37 cellular contexts compared by ENCODE assay signal in genomic region chr15:90950676-90951075, GRCh38.
"Had no signal": no experiment of that assay in that cellular context is flagged by ENCODE, and none has a peak within 500 bp of the region (broad histone marks: within the 10 kb centered on the region; RNA-seq: fewer than 3 reads in every experiment).

No MANE protein-coding gene starts in this region.

- ATAC-seq: activated CD8-positive, alpha-beta T cell treated with anti-CD3 and anti-CD28 coated beads for 36 hours; activated naive CD8-positive, alpha-beta T cell treated with anti-CD3 and anti-CD28 coated beads, Interleukin-2, amount 50 U/mL, for 24 hours; activated T-helper 17 cell treated with anti-CD3 and anti-CD28 coated beads, Interleukin-2, amount 50 U/mL, for 72 hours had no signal

- H3K36me3 Mint-ChIP-seq: activated naive CD8-positive, alpha-beta T cell had no signal

- H3K27ac Mint-ChIP-seq: activated B cell treated with CpG ODN at 0.5 μM for 24 hours; activated CD4-positive, alpha-beta memory T cell treated with anti-CD3 and anti-CD28 coated beads for 36 hours; activated CD4-positive, alpha-beta T cell treated with anti-CD3 and anti-CD28 coated beads, Interleukin-2, amount 10 ng/mL, durations not matched to agents 24 days and 14 days; activated CD8-positive, alpha-beta T cell treated with anti-CD3 and anti-CD28 coated beads for 36 hours; activated naive CD4-positive, alpha-beta T cell treated with anti-CD3 and anti-CD28 coated beads, Interleukin-2, amount 10 ng/mL, durations not matched to agents 7 days and 5 days; activated naive CD4-positive, alpha-beta T cell treated with anti-CD3 and anti-CD28 coated beads, Interleukin-2, amount 50 U/mL, for 24 hours; activated naive CD8-positive, alpha-beta T cell treated with anti-CD3 and anti-CD28 coated beads, Interleukin-2, amount 10 ng/mL, durations not matched to agents 7 days and 5 days; activated naive CD8-positive, alpha-beta T cell treated with anti-CD3 and anti-CD28 coated beads, Interleukin-2, amount 50 U/mL, for 24 hours; activated T-helper 1 cell treated with anti-CD3 and anti-CD28 coated beads, Interleukin-12 subunit alpha, Interleukin-12 subunit beta, Interleukin-2, Interleukin-4 antibody, amounts not matched to agents 30 ng/mL and 10 ng/mL and 1 ng/mL, durations not matched to agents 14 hours and 24 hours and 36 hours; activated T-helper 17 cell treated with anti-CD3 and anti-CD28 coated beads, Interleukin-2, amount 50 U/mL, for 72 hours; brain; T-helper 1 cell treated with Interleukin-12 subunit alpha and Interleukin-12 subunit beta and Interleukin-4 antibody, amounts not matched to agents 30 μg/mL and 1 μg/mL, for 36 hours; T-helper 2 cell treated with Interferon-gamma antibody and Interleukin-4, amounts not matched to agents 5 μg/mL and 100 μg/mL, for 36 hours had no signal

- H3K4me1 Mint-ChIP-seq: activated naive CD4-positive, alpha-beta T cell treated with anti-CD3 and anti-CD28 coated beads, Interleukin-2, amount 50 U/mL, for 24 hours had no signal

- H3K4me3 Mint-ChIP-seq: activated B cell treated with CpG ODN at 0.5 μM for 24 hours; activated CD4-positive, alpha-beta memory T cell treated with anti-CD3 and anti-CD28 coated beads for 36 hours; activated CD4-positive, alpha-beta T cell treated with anti-CD3 and anti-CD28 coated beads, Interleukin-2, amount 10 ng/mL, durations not matched to agents 24 days and 14 days; activated CD8-positive, alpha-beta T cell treated with anti-CD3 and anti-CD28 coated beads for 36 hours; activated naive CD4-positive, alpha-beta T cell treated with anti-CD3 and anti-CD28 coated beads, Interleukin-2, amount 10 ng/mL, durations not matched to agents 7 days and 5 days; activated naive CD4-positive, alpha-beta T cell treated with anti-CD3 and anti-CD28 coated beads, Interleukin-2, amount 50 U/mL, for 24 hours; activated naive CD8-positive, alpha-beta T cell; activated naive CD8-positive, alpha-beta T cell treated with anti-CD3 and anti-CD28 coated beads, Interleukin-2, amount 10 ng/mL, durations not matched to agents 7 days and 5 days; activated naive CD8-positive, alpha-beta T cell treated with anti-CD3 and anti-CD28 coated beads, Interleukin-2, amount 50 U/mL, for 24 hours; activated T-helper 1 cell treated with anti-CD3 and anti-CD28 coated beads, Interleukin-12 subunit alpha, Interleukin-12 subunit beta, Interleukin-2, Interleukin-4 antibody, amounts not matched to agents 30 ng/mL and 10 ng/mL and 1 ng/mL, durations not matched to agents 14 hours and 24 hours and 36 hours; activated T-helper 17 cell treated with anti-CD3 and anti-CD28 coated beads, Interleukin-2, amount 50 U/mL, for 72 hours; brain; central memory CD8-positive, alpha-beta T cell; T-helper 1 cell treated with Interleukin-12 subunit alpha and Interleukin-12 subunit beta and Interleukin-4 antibody, amounts not matched to agents 30 μg/mL and 1 μg/mL, for 36 hours; T-helper 2 cell treated with Interferon-gamma antibody and Interleukin-4, amounts not matched to agents 5 μg/mL and 100 μg/mL, for 36 hours had no signal

- H3K4me3 ChIP-seq: ascending aorta, cardiac muscle cell had no signal

- H3K27ac ChIP-seq: ascending aorta, cardiac muscle cell, VCaP had no signal

- DNase-seq: activated B cell treated with CpG ODN at 0.5 μM for 24 hours; activated CD4-positive, alpha-beta memory T cell treated with anti-CD3 and anti-CD28 coated beads for 36 hours; activated CD4-positive, alpha-beta T cell treated with anti-CD3 and anti-CD28 coated beads for 4 hours; activated CD4-positive, alpha-beta T cell treated with anti-CD3 and anti-CD28 coated beads, Interleukin-2, amount 10 ng/mL, durations not matched to agents 24 days and 14 days; activated CD4-positive, alpha-beta T cell treated with anti-CD3 and anti-CD28 coated beads, Interleukin-2, amount 50 U/mL, for 1 hour; activated CD4-positive, alpha-beta T cell treated with anti-CD3 and anti-CD28 coated beads, Interleukin-2, amount 50 U/mL, for 4 hours; activated CD4-positive, CD25-positive, alpha-beta regulatory T cell treated with anti-CD3 and anti-CD28 coated beads, Interleukin-2, amount 50 U/mL, for 72 hours; activated CD8-positive, alpha-beta memory T cell treated with anti-CD3 and anti-CD28 coated beads, Interleukin-2, amount 50 U/mL, for 4 hours; activated CD8-positive, alpha-beta T cell treated with anti-CD3 and anti-CD28 coated beads for 36 hours; activated gamma-delta T cell; activated naive CD4-positive, alpha-beta T cell treated with anti-CD3 and anti-CD28 coated beads, Interleukin-2, amount 10 ng/mL, durations not matched to agents 7 days and 5 days; activated naive CD4-positive, alpha-beta T cell treated with Interleukin-2 at 50 U/mL for 16 hours; activated naive CD8-positive, alpha-beta T cell treated with anti-CD3 and anti-CD28 coated beads, Interleukin-2, amount 10 ng/mL, durations not matched to agents 7 days and 5 days; activated naive CD8-positive, alpha-beta T cell treated with anti-CD3 and anti-CD28 coated beads, Interleukin-2, amount 50 U/mL, for 24 hours; activated T-cell treated with anti-CD3 and anti-CD28 coated beads for 4 hours; activated T-cell treated with anti-CD3 and anti-CD28 coated beads, Interleukin-2, amount 50 U/mL, for 1 hour; activated T-cell treated with anti-CD3 and anti-CD28 coated beads, Interleukin-2, amount 50 U/mL, for 48 hours; amygdala; anterior cingulate cortex; caudate nucleus; cerebellar nuclear complex; T-helper 1 cell; T-helper 2 cell; T-helper 9 cell had no signal

- H3K9me3 ChIP-seq: ascending aorta had no signal

- H3K27me3 ChIP-seq: ascending aorta, cardiac muscle cell had no signal

- H3K27me3 Mint-ChIP-seq: activated B cell treated with CpG ODN at 0.5 μM for 24 hours; activated CD4-positive, alpha-beta memory T cell treated with anti-CD3 and anti-CD28 coated beads for 36 hours; activated CD4-positive, alpha-beta T cell treated with anti-CD3 and anti-CD28 coated beads, Interleukin-2, amount 10 ng/mL, durations not matched to agents 24 days and 14 days; activated CD8-positive, alpha-beta T cell treated with anti-CD3 and anti-CD28 coated beads for 36 hours; activated naive CD4-positive, alpha-beta T cell treated with anti-CD3 and anti-CD28 coated beads, Interleukin-2, amount 10 ng/mL, durations not matched to agents 7 days and 5 days; activated naive CD4-positive, alpha-beta T cell treated with anti-CD3 and anti-CD28 coated beads, Interleukin-2, amount 50 U/mL, for 24 hours; activated naive CD8-positive, alpha-beta T cell; activated naive CD8-positive, alpha-beta T cell treated with anti-CD3 and anti-CD28 coated beads, Interleukin-2, amount 10 ng/mL, durations not matched to agents 7 days and 5 days; activated naive CD8-positive, alpha-beta T cell treated with anti-CD3 and anti-CD28 coated beads, Interleukin-2, amount 50 U/mL, for 24 hours; activated T-helper 17 cell treated with anti-CD3 and anti-CD28 coated beads, Interleukin-2, amount 50 U/mL, for 72 hours; central memory CD8-positive, alpha-beta T cell had no signal

- FAIRE-seq: bronchial epithelial cell, TTC549 had no signal

- H3K9me3 Mint-ChIP-seq: activated B cell treated with CpG ODN at 0.5 μM for 24 hours; activated CD4-positive, alpha-beta memory T cell treated with anti-CD3 and anti-CD28 coated beads for 36 hours; activated CD4-positive, alpha-beta T cell treated with anti-CD3 and anti-CD28 coated beads, Interleukin-2, amount 10 ng/mL, durations not matched to agents 24 days and 14 days; activated CD8-positive, alpha-beta T cell treated with anti-CD3 and anti-CD28 coated beads for 36 hours; activated naive CD4-positive, alpha-beta T cell treated with anti-CD3 and anti-CD28 coated beads, Interleukin-2, amount 10 ng/mL, durations not matched to agents 7 days and 5 days; activated naive CD4-positive, alpha-beta T cell treated with anti-CD3 and anti-CD28 coated beads, Interleukin-2, amount 50 U/mL, for 24 hours; activated naive CD8-positive, alpha-beta T cell treated with anti-CD3 and anti-CD28 coated beads, Interleukin-2, amount 10 ng/mL, durations not matched to agents 7 days and 5 days; activated naive CD8-positive, alpha-beta T cell treated with anti-CD3 and anti-CD28 coated beads, Interleukin-2, amount 50 U/mL, for 24 hours; activated T-helper 1 cell treated with anti-CD3 and anti-CD28 coated beads, Interleukin-12 subunit alpha, Interleukin-12 subunit beta, Interleukin-2, Interleukin-4 antibody, amounts not matched to agents 30 ng/mL and 10 ng/mL and 1 ng/mL, durations not matched to agents 14 hours and 24 hours and 36 hours; activated T-helper 17 cell treated with anti-CD3 and anti-CD28 coated beads, Interleukin-2, amount 50 U/mL, for 72 hours; brain; central memory CD8-positive, alpha-beta T cell; T-helper 1 cell treated with Interleukin-12 subunit alpha and Interleukin-12 subunit beta and Interleukin-4 antibody, amounts not matched to agents 30 μg/mL and 1 μg/mL, for 36 hours; T-helper 2 cell treated with Interferon-gamma antibody and Interleukin-4, amounts not matched to agents 5 μg/mL and 100 μg/mL, for 36 hours had no signal
